19 cellular contexts compared by ENCODE assay signal in the genomic region with DNA sequence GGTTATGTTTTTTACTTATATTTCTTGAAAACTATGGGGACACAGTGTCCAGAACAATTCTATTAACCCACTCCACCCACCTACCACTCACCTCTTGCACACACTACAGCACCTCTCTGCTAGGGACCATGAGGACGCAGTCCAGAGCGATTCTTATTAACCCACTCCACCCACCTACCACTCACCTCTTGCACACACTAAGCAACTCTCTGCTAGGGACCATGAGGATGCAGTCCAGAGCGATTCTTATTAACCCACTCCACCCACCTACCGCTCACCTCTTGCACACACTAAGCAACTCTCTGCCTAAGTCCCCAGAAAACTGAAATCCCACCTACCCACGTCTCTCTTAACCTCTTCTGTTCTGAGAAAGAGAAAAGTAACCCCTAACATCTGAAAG. TPM values are rescaled to one million over a fixed set of nuclear protein-coding genes. Genes with fewer than 3 reads are reported as not detected.
DNase-seq lines count a peak whose midpoint lies in the region; ATAC-seq and TF ChIP-seq lines count a peak whose summit lies in the region.
"Had no signal": no experiment of that assay in that cellular context is flagged by ENCODE, and none has a peak within 500 bp of the region (broad histone marks: within the 10 kb centered on the region; RNA-seq: fewer than 3 reads in every experiment).

No MANE protein-coding gene starts in this region.

- ATAC-seq in central memory CD8-positive, alpha-beta T cell (replicated peaks; ENCODE audit: extremely low read depth, poor library complexity, severe bottlenecking): no peak
- no peak for ATAC-seq in natural killer cell
- no peak for ATAC-seq in GM18907 (IDR thresholded peaks at IDR 0.05; ENCODE audit: unreplicated experiment)
- no peak for ATAC-seq in GM19035 (IDR thresholded peaks at IDR 0.05; ENCODE audit: unreplicated experiment)
- ATAC-seq: HCT116, PC-3 had no signal

- H3K36me3 ChIP-seq in mammary epithelial cell (ENCODE audit: insufficient read depth, low read length) (no peaks in the 10 kb centered on the region), WERI-Rb-1 (no peaks in the 10 kb centered on the region; the same call in 1 of the 2 replicates)

- TF ChIP-seq CTCF in MCF 10A (IDR thresholded peaks at IDR 0.05; ENCODE audit: unreplicated experiment) (no peak), mammary epithelial cell (conservative IDR thresholded peaks at IDR 0.05 in 1 of 2, IDR thresholded peaks at IDR 0.05 in 1 of 2; ENCODE audit: extremely low read depth in 1 of 2, insufficient read depth in 1 of 2, low read depth in 1 of 2, low read length in 2 of 2) (no peak), natural killer cell (IDR thresholded peaks at IDR 0.05) (no peak), WERI-Rb-1 (IDR thresholded peaks at IDR 0.05; ENCODE audit: low read depth, low read length) (no peak)

- CTCF ChIA-PET in MCF 10A (lab: Yijun Ruan, JAX): interaction anchor here (5.5 to 10.4 kb wide), 2 partner anchors 13 to 30 kb away, joined by 39 to 211 read pairs; a partner anchor contains a TSS
- CTCF ChIA-PET in mammary epithelial cell (lab: Charles Lee; ENCODE audit: low non-redundant PET): no interaction called here

- H3K27me3 ChIP-seq in mammary epithelial cell (ENCODE audit: insufficient read depth, low read length) (no peaks in the 10 kb centered on the region), WERI-Rb-1 (ENCODE audit: insufficient read depth, low read depth, severe bottlenecking) (no peaks in the 10 kb centered on the region)

- BruUV-seq in MCF 10A (replicated peaks; lab: Mats Ljungman, UMichigan): no TSS peak
- no TSS peak for BruUV-seq in mammary epithelial cell (replicated peaks; lab: Mats Ljungman, UMichigan)

- H3K27me3 Mint-ChIP-seq in MCF 10A (ENCODE audit: insufficient read depth, unreplicated experiment) (no peaks in the 10 kb centered on the region), natural killer cell (ENCODE audit: low read depth in 2 of 2) (peaks cover 20 to 24% of the 10 kb centered on the region in 2 donors)
- peaks cover 16% of the 10 kb centered on the region for H3K27me3 Mint-ChIP-seq in central memory CD8-positive, alpha-beta T cell

- intact Hi-C loops in MCF 10A (cut with micrococcal nuclease): no loop called here
- intact Hi-C loops in mammary epithelial cell (cut with micrococcal nuclease): no loop called here
- intact Hi-C loops in natural killer cell (cut with micrococcal nuclease): no loop called here

- POLR2A ChIA-PET in MCF 10A (lab: Yijun Ruan, JAX): interaction anchor here (0.6 to 10.9 kb wide), 3 partner anchors 21 to 144 kb away, joined by 3 to 176 read pairs (median 11); a partner anchor contains a TSS

- no peak overlapping the region for H3K9ac ChIP-seq in mammary epithelial cell (ENCODE audit: insufficient read depth, low read length)
- H3K9ac ChIP-seq: BLaER1 treated with 17β-estradiol and CSF1 and Interleukin-3, amounts not matched to agents 10 nM and 100 nM had no signal

- in situ Hi-C loops in mammary epithelial cell (cut with MboI; ENCODE audit: low sequenced_read_pairs in 2 of 2): loop anchor here in 1 of 2 donors (5.0 kb wide), 1 partner anchor 35 kb away; a partner anchor contains a TSS

- H3K9me3 Mint-ChIP-seq in MCF 10A (ENCODE audit: unreplicated experiment) (no peaks in the 10 kb centered on the region), natural killer cell (no peaks in the 10 kb centered on the region)
- H3K9me3 Mint-ChIP-seq in central memory CD8-positive, alpha-beta T cell: no peaks in the 10 kb centered on the region

- H3K4me2 ChIP-seq in mammary epithelial cell (ENCODE audit: insufficient read depth, low read depth, low read length): no peak overlapping the region
- H3K4me2 ChIP-seq: BLaER1 treated with 17β-estradiol and CSF1 and Interleukin-3, amounts not matched to agents 10 nM and 100 nM had no signal

- 81% methylated on average over 5 of the region's 5 CpGs for WGBS in mammary epithelial cell (ENCODE audit: low coverage, missing lambda C conversion rate)

- H3K27ac Mint-ChIP-seq in MCF 10A (ENCODE audit: low read depth, unreplicated experiment): peak overlapping the region; percentile 20
- no peak overlapping the region for H3K27ac Mint-ChIP-seq in central memory CD8-positive, alpha-beta T cell (ENCODE audit: low read depth)
- H3K27ac Mint-ChIP-seq in natural killer cell: no peak overlapping the region

- peaks cover 5% of the 10 kb centered on the region for H3K4me1 ChIP-seq in mammary epithelial cell (ENCODE audit: insufficient read depth, low read length)

- H3K27ac ChIP-seq in mammary epithelial cell (ENCODE audit: insufficient read depth, low read depth, low read length) (no peak overlapping the region), WERI-Rb-1 (no peak overlapping the region)
- H3K27ac ChIP-seq: BLaER1 treated with 17β-estradiol and CSF1 and Interleukin-3, amounts not matched to agents 10 nM and 100 nM; HL-60 had no signal

- peaks cover 8% of the 10 kb centered on the region for H3K36me3 Mint-ChIP-seq in MCF 10A (ENCODE audit: insufficient read depth, unreplicated experiment)
- peaks cover 5% of the 10 kb centered on the region for H3K36me3 Mint-ChIP-seq in central memory CD8-positive, alpha-beta T cell (ENCODE audit: insufficient read depth)
- H3K36me3 Mint-ChIP-seq in natural killer cell: no peaks in the 10 kb centered on the region

- dilution Hi-C loops in mammary epithelial cell (cut with HindIII; ENCODE audit: low sequenced_read_pairs): no loop called here

- H3K4me3 ChIP-seq in mammary epithelial cell (replicated peaks in 1 of 3; ENCODE audit: insufficient read depth in 1 of 3, low read depth in 2 of 3, low read length in 3 of 3) (no peak overlapping the region), WERI-Rb-1 (ENCODE audit: low read depth, low read length) (no peak overlapping the region)
- H3K4me3 ChIP-seq: BLaER1 treated with 17β-estradiol and CSF1 and Interleukin-3, amounts not matched to agents 10 nM and 100 nM had no signal

- no peaks in the 10 kb centered on the region for H4K20me1 ChIP-seq in mammary epithelial cell (ENCODE audit: insufficient read depth, low read length)

- no peak for DNase-seq in MCF 10A (ENCODE audit: unreplicated experiment)
- no peak for DNase-seq in mammary epithelial cell
- no peak for DNase-seq in central memory CD8-positive, alpha-beta T cell (ENCODE audit: low spot score in 2 of 2)
- no peak for DNase-seq in natural killer cell
- DNase-seq in WERI-Rb-1: no peak
- no peak for DNase-seq in activated naive CD4-positive, alpha-beta T cell treated with anti-CD3 and anti-CD28 coated beads, Interleukin-2, amount 50 U/mL, for 16 hours
- DNase-seq: Caco-2, EL, NCI-H1436, NCI-H2029 treated with DMSO at 0.1 percent for 48 hours, NCI-H2171 treated with DMSO at 0.1 percent for 48 hours, NCI-H774, PC-3 had no signal

- H3K4me1 Mint-ChIP-seq in MCF 10A (ENCODE audit: insufficient read depth, unreplicated experiment): peaks cover 15% of the 10 kb centered on the region
- peaks cover 17% of the 10 kb centered on the region for H3K4me1 Mint-ChIP-seq in central memory CD8-positive, alpha-beta T cell
- peaks cover 6 to 19% of the 10 kb centered on the region in 2 donors for H3K4me1 Mint-ChIP-seq in natural killer cell

- H3K9me3 ChIP-seq in mammary epithelial cell (replicated peaks; ENCODE audit: insufficient read depth, low read length) (no peaks in the 10 kb centered on the region), WERI-Rb-1 (ENCODE audit: severe bottlenecking) (no peaks in the 10 kb centered on the region)
- H3K9me3 ChIP-seq: Caco-2 had no signal

- no peaks in the 10 kb centered on the region for H3K79me2 ChIP-seq in mammary epithelial cell (ENCODE audit: insufficient read depth, low read length)

- no peak overlapping the region for H2AFZ ChIP-seq in mammary epithelial cell (ENCODE audit: low read depth, low read length)

- H3K4me3 Mint-ChIP-seq in MCF 10A (ENCODE audit: unreplicated experiment) (no peak overlapping the region), natural killer cell (peak overlapping the region; percentile 65)
- H3K4me3 Mint-ChIP-seq in central memory CD8-positive, alpha-beta T cell: peak overlapping the region; percentile 23

RNA-seq across cellular contexts. Expression of a gene that starts 2.2 kb away (rescaled TPM):
- total RNA-seq in MCF 10A (2022): 20.5 and 22.7 TPM in 2 replicates
- 10 to 100 TPM in 1 of 2 donors, 1 to 10 TPM in 1; 4.7 to 13.0 TPM for total RNA-seq in mammary epithelial cell
- polyA plus RNA-seq in mammary epithelial cell: 5.7 TPM
- 0.31 TPM for polyA minus RNA-seq in mammary epithelial cell
- total RNA-seq in natural killer cell: 1 to 10 TPM in 1 of 3 donors, under 1 TPM in 2; 0.82 to 3.5 (median 0.85) TPM

RNA-seq across cellular contexts. Expression of a gene that starts 19.5 kb away (rescaled TPM):
- total RNA-seq in MCF 10A (2022) (not detected in 2 replicates), mammary epithelial cell (not detected), natural killer cell (not detected)
- polyA plus RNA-seq in mammary epithelial cell: 0.07 TPM
- polyA minus RNA-seq in mammary epithelial cell: not detected
- total RNA-seq: NCI-H460 had no signal

RNA-seq across cellular contexts. Expression of a gene that starts 33.7 kb away (rescaled TPM):
- total RNA-seq in MCF 10A (2022): 0.51 and 0.79 TPM in 2 replicates
- total RNA-seq in mammary epithelial cell: under 1 TPM; 0.50 to 0.66 TPM
- 0.25 TPM for polyA plus RNA-seq in mammary epithelial cell
- polyA minus RNA-seq in mammary epithelial cell: not detected
- under 1 TPM; 0.53 to 0.78 (median 0.57) TPM for total RNA-seq in natural killer cell
- total RNA-seq: PC-3 had no signal

RNA-seq across cellular contexts. Expression of a gene that starts 33.8 kb away (rescaled TPM):
- 974 and 1,181 TPM in 2 replicates for total RNA-seq in MCF 10A (2022)
- total RNA-seq in mammary epithelial cell: 100 to 1,000 TPM in 1 of 2 donors, 10 to 100 TPM in 1; 45.3 to 461 TPM
- 192 TPM for polyA plus RNA-seq in mammary epithelial cell
- polyA minus RNA-seq in mammary epithelial cell: 19.3 TPM
- total RNA-seq in natural killer cell: 100 to 1,000 TPM; 114 to 116 (median 115) TPM

RNA-seq across cellular contexts. Expression of a gene that starts 40.9 kb away (rescaled TPM):
- total RNA-seq in MCF 10A (2022) (2.9 and 3.2 TPM in 2 replicates), mammary epithelial cell (under 1 TPM; 0.17 to 0.80 TPM), natural killer cell (1 to 10 TPM in 2 of 3 donors, under 1 TPM in 1; 0.70 to 1.3 (median 1.2) TPM)
- polyA plus RNA-seq in mammary epithelial cell: 0.41 TPM
- polyA minus RNA-seq in mammary epithelial cell: not detected
